Comparison of ENCODE assay signal across 1 cellular context in the genomic region with DNA sequence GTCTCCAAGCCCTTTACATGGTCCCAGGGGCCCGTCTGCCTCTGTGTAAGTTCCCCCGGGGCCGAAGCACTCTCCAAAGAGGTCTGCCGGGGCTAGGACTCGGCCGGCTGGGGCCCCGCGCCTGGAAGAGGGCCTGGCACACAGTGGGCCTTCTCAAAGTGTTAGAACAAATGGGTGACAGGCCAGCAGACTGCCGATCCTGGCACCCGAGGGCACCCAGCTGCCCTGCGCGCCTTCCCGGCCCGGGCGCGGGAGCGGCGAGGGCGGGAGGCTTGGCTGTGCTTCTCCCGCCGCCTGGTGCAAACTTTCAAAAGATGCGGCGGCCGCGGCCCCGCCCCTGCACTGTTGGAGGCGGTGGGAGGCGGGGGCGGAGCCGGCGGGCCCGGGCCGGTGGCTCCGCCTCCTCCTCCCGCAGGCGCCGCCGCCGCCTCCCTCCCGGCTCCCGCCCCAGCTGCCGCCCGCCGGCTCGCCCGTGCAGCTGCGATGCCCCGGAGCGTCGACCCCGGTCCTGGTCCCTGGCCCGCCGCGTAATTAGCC.
A peak's percentile ranks its signal among the peaks of the same experiment; 100 is the strongest.
TF ChIP-seq lines count a peak whose summit lies in the region.

A gene with protein sequence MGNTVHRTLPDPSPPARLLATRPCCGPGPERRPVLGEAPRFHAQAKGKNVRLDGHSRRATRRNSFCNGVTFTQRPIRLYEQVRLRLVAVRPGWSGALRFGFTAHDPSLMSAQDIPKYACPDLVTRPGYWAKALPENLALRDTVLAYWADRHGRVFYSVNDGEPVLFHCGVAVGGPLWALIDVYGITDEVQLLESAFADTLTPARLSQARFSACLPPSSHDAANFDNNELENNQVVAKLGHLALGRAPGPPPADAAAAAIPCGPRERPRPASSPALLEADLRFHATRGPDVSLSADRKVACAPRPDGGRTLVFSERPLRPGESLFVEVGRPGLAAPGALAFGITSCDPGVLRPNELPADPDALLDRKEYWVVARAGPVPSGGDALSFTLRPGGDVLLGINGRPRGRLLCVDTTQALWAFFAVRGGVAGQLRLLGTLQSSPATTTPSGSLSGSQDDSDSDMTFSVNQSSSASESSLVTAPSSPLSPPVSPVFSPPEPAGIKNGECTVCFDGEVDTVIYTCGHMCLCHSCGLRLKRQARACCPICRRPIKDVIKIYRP (plus strand): TSS at position 442 of the 537 bp plus-strand sequence. CDS start 144 bp downstream, outside the sequence.

TF ChIP-seq in K562, 482 proteins besides CTCF, POLR2A, EP300 and RAD21 (continued from another document):
- TF ChIP-seq EHMT2 (IDR thresholded peaks at IDR 0.05) (no peak), MEF2A (IDR thresholded peaks at IDR 0.05; ENCODE audit: control insufficient read depth, low read depth, low read length) (no peak), MYBL2 (IDR thresholded peaks at IDR 0.05; ENCODE audit: low read depth) (peak; percentile 72), MYBL2 (CRISPR knock-in tag; IDR thresholded peaks at IDR 0.05; ENCODE audit: borderline replicate concordance) (no peak), ZC3H4 (CRISPR knock-in tag; IDR thresholded peaks at IDR 0.05; ENCODE audit: borderline replicate concordance) (no peak), NR1H2 (CRISPR knock-in tag; IDR thresholded peaks at IDR 0.05) (no peak), ZSCAN32 (CRISPR knock-in tag; IDR thresholded peaks at IDR 0.05) (no peak), MEF2D (tag; conservative IDR thresholded peaks at IDR 0.05; ENCODE audit: low read depth) (no peak), ZKSCAN8 (CRISPR knock-in tag; IDR thresholded peaks at IDR 0.05) (no peak), MAZ (CRISPR knock-in tag; conservative IDR thresholded peaks at IDR 0.05 in 1 of 2, IDR thresholded peaks at IDR 0.05 in 1 of 2) (peak in 1 of 2 experiments; percentile 52; a peak in 1 of 4 replicates), ZBTB7A (IDR thresholded peaks at IDR 0.05; ENCODE audit: borderline replicate concordance, control insufficient read depth, low read depth, low read length) (peak; percentile 43; the same call in 1 of the 2 replicates)
- TF ChIP-seq, protein P1, sequence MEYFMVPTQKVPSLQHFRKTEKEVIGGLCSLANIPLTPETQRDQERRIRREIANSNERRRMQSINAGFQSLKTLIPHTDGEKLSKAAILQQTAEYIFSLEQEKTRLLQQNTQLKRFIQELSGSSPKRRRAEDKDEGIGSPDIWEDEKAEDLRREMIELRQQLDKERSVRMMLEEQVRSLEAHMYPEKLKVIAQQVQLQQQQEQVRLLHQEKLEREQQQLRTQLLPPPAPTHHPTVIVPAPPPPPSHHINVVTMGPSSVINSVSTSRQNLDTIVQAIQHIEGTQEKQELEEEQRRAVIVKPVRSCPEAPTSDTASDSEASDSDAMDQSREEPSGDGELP (CRISPR knock-in tag; IDR thresholded peaks at IDR 0.05; ENCODE audit: borderline replicate concordance): peak; percentile 28; the same call in 1 of the 2 replicates
- TF ChIP-seq, protein P2, sequence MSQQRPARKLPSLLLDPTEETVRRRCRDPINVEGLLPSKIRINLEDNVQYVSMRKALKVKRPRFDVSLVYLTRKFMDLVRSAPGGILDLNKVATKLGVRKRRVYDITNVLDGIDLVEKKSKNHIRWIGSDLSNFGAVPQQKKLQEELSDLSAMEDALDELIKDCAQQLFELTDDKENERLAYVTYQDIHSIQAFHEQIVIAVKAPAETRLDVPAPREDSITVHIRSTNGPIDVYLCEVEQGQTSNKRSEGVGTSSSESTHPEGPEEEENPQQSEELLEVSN (IDR thresholded peaks at IDR 0.05; ENCODE audit: borderline replicate concordance in 1 of 2, extremely low read depth in 1 of 2, insufficient read depth in 1 of 2, insufficient read length in 1 of 2, low read depth in 1 of 2, low read length in 1 of 2, poor library complexity in 1 of 2, severe bottlenecking in 1 of 2): peak; percentile 29 to 88
- TF ChIP-seq, protein P3, sequence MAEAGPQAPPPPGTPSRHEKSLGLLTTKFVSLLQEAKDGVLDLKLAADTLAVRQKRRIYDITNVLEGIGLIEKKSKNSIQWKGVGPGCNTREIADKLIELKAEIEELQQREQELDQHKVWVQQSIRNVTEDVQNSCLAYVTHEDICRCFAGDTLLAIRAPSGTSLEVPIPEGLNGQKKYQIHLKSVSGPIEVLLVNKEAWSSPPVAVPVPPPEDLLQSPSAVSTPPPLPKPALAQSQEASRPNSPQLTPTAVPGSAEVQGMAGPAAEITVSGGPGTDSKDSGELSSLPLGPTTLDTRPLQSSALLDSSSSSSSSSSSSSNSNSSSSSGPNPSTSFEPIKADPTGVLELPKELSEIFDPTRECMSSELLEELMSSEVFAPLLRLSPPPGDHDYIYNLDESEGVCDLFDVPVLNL (CRISPR knock-in tag; IDR thresholded peaks at IDR 0.05; ENCODE audit: low read depth): peak; percentile 37; the same call in 1 of the 2 replicates
